ENCODE assay signal across 13 cellular contexts in genomic region chr12:112839386-112839972, GRCh38. TPM values are rescaled to one million over a fixed set of nuclear protein-coding genes. Genes with fewer than 3 reads are reported as not detected.
DNase-seq lines count a peak whose midpoint lies in the region; ATAC-seq and TF ChIP-seq lines count a peak whose summit lies in the region.
"Had no signal": no experiment of that assay in that cellular context is flagged by ENCODE, and none has a peak within 500 bp of the region (broad histone marks: within the 10 kb centered on the region; RNA-seq: fewer than 3 reads in every experiment).

No MANE protein-coding gene starts in this region.

- H3K27ac ChIP-seq in GM23248 (no peak overlapping the region), Panc1 (ENCODE audit: low read length) (no peak overlapping the region), endodermal cell (ENCODE audit: low read depth, low read length) (no peak overlapping the region), upper lobe of right lung (no peak overlapping the region)
- H3K27ac ChIP-seq: colonic mucosa had no signal

- intact Hi-C loops in Panc1 (cut with micrococcal nuclease; ENCODE audit: unreplicated experiment), result no loop called here
- intact Hi-C loops in activated T-helper 2 cell treated with anti-CD3 and anti-CD28 coated beads, Interferon-gamma antibody, Interleukin-2, Interleukin-4, amounts not matched to agents 10 μg/mL and 5 μg/mL and 100 μg/mL, durations not matched to agents 14 hours and 24 hours and 36 hours (cut with micrococcal nuclease), result no loop called here
- intact Hi-C loops in upper lobe of right lung (cut with DNase I), result no loop called here

- peaks cover 71% of the 10 kb centered on the region for H3K27me3 Mint-ChIP-seq in endodermal cell (ENCODE audit: insufficient read depth)
- H3K27me3 Mint-ChIP-seq in activated T-helper 2 cell treated with anti-CD3 and anti-CD28 coated beads, Interferon-gamma antibody, Interleukin-2, Interleukin-4, amounts not matched to agents 10 μg/mL and 5 μg/mL and 100 μg/mL, durations not matched to agents 14 hours and 24 hours and 36 hours (ENCODE audit: low read depth), result peaks cover 12% of the 10 kb centered on the region

- CTCF ChIA-PET in Panc1 (lab: Charles Lee), result no interaction called here

- H3K4me3 Mint-ChIP-seq in endodermal cell, result no peak overlapping the region
- H3K4me3 Mint-ChIP-seq in activated T-helper 2 cell treated with anti-CD3 and anti-CD28 coated beads, Interferon-gamma antibody, Interleukin-2, Interleukin-4, amounts not matched to agents 10 μg/mL and 5 μg/mL and 100 μg/mL, durations not matched to agents 14 hours and 24 hours and 36 hours (ENCODE audit: low read depth), result no peak overlapping the region
- H3K4me3 Mint-ChIP-seq: activated T-cell treated with anti-CD3 and anti-CD28 coated beads, Interleukin-2, amount 50 U/mL, for 72 hours; nephron progenitor cell; stimulated activated effector memory CD8-positive, alpha-beta T cell treated with anti-CD3 and anti-CD28 coated beads, Interleukin-12 subunit alpha, Interleukin-12 subunit beta, amount 100 ng/mL, for 72 hours had no signal

- H3K27me3 ChIP-seq in GM23248 (replicated peaks; ENCODE audit: insufficient read depth) (no peaks in the 10 kb centered on the region), Panc1 (ENCODE audit: control insufficient read depth, insufficient read depth, low read length) (no peaks in the 10 kb centered on the region), endodermal cell (ENCODE audit: control insufficient read depth, insufficient read depth, low read length, poor library complexity, severe bottlenecking) (peaks cover 84% of the 10 kb centered on the region), upper lobe of right lung (peaks cover 25% of the 10 kb centered on the region)
- H3K27me3 ChIP-seq: colonic mucosa had no signal

- H3K36me3 ChIP-seq in GM23248 (ENCODE audit: low read depth) (no peaks in the 10 kb centered on the region), Panc1 (ENCODE audit: control insufficient read depth, insufficient read depth, low read length) (no peaks in the 10 kb centered on the region), endodermal cell (ENCODE audit: control insufficient read depth, insufficient read depth, low read length) (no peaks in the 10 kb centered on the region), upper lobe of right lung (no peaks in the 10 kb centered on the region)
- H3K36me3 ChIP-seq: colonic mucosa had no signal

- H2AFZ ChIP-seq in GM23248, result no peak overlapping the region

- H3K79me2 ChIP-seq in GM23248 (ENCODE audit: insufficient read depth), result no peaks in the 10 kb centered on the region

- no peaks in the 10 kb centered on the region for H3K36me3 Mint-ChIP-seq in endodermal cell (ENCODE audit: low read depth)
- H3K36me3 Mint-ChIP-seq in activated T-helper 2 cell treated with anti-CD3 and anti-CD28 coated beads, Interferon-gamma antibody, Interleukin-2, Interleukin-4, amounts not matched to agents 10 μg/mL and 5 μg/mL and 100 μg/mL, durations not matched to agents 14 hours and 24 hours and 36 hours (ENCODE audit: low read depth), result no peaks in the 10 kb centered on the region
- H3K36me3 Mint-ChIP-seq: stimulated activated effector memory CD8-positive, alpha-beta T cell treated with anti-CD3 and anti-CD28 coated beads, Interleukin-12 subunit alpha, Interleukin-12 subunit beta, amount 100 ng/mL, for 72 hours had no signal

- H3K4me1 ChIP-seq in GM23248 (ENCODE audit: insufficient read depth) (no peaks in the 10 kb centered on the region), Panc1 (ENCODE audit: control insufficient read depth, insufficient read depth, low read length) (no peaks in the 10 kb centered on the region), endodermal cell (ENCODE audit: control insufficient read depth, insufficient read depth, low read length) (peaks cover 15% of the 10 kb centered on the region), upper lobe of right lung (no peaks in the 10 kb centered on the region)
- H3K4me1 ChIP-seq: colonic mucosa had no signal

- 46 to 63% methylated on average over 5 of the region's 5 CpGs for WGBS in GM23248 (ENCODE audit: low coverage in 1 of 2, low lambda C conversion rate in 2 of 2, missing lambda C conversion rate in 2 of 2), 2 experiments
- 83 to 87% methylated on average over 4 to 5 of the region's 5 CpGs for WGBS in endodermal cell (ENCODE audit: insufficient coverage in 1 of 2, insufficient read length in 1 of 2), 2 experiments

- no peaks in the 10 kb centered on the region for H3K9me3 Mint-ChIP-seq in endodermal cell
- H3K9me3 Mint-ChIP-seq in activated T-helper 2 cell treated with anti-CD3 and anti-CD28 coated beads, Interferon-gamma antibody, Interleukin-2, Interleukin-4, amounts not matched to agents 10 μg/mL and 5 μg/mL and 100 μg/mL, durations not matched to agents 14 hours and 24 hours and 36 hours, result no peaks in the 10 kb centered on the region
- H3K9me3 Mint-ChIP-seq: nephron progenitor cell; stimulated activated effector memory CD8-positive, alpha-beta T cell treated with anti-CD3 and anti-CD28 coated beads, Interleukin-12 subunit alpha, Interleukin-12 subunit beta, amount 100 ng/mL, for 72 hours had no signal

- H4K20me1 ChIP-seq in GM23248 (ENCODE audit: insufficient read depth), result no peaks in the 10 kb centered on the region

- no peaks in the 10 kb centered on the region for H3K9me2 ChIP-seq in GM23248 (ENCODE audit: insufficient read depth)

- no peak overlapping the region for H3K4me2 ChIP-seq in GM23248 (ENCODE audit: unreplicated experiment)

- no peaks in the 10 kb centered on the region for H3F3A ChIP-seq in GM23248 (ENCODE audit: insufficient read depth)

- TF ChIP-seq CTCF in Panc1 (IDR thresholded peaks at IDR 0.05) (no peak), endodermal cell (conservative IDR thresholded peaks at IDR 0.05) (no peak), upper lobe of right lung (IDR thresholded peaks at IDR 0.05) (no peak)

- ATAC-seq in Panc1, result peak; percentile 97
- no peak for ATAC-seq in upper lobe of right lung
- ATAC-seq: activated CD4-positive, CD25-positive, alpha-beta regulatory T cell treated with anti-CD3 and anti-CD28 coated beads, Interleukin-2, amount 50 U/mL, for 24 hours; activated T-cell treated with anti-CD3 and anti-CD28 coated beads, Interleukin-2, amount 50 U/mL, for 72 hours; stimulated activated effector memory CD8-positive, alpha-beta T cell treated with anti-CD3 and anti-CD28 coated beads, Interleukin-12 subunit alpha, Interleukin-12 subunit beta, amount 100 ng/mL, for 72 hours had no signal

- H3K4me1 Mint-ChIP-seq in endodermal cell, result peaks cover 53% of the 10 kb centered on the region
- H3K4me1 Mint-ChIP-seq in activated T-helper 2 cell treated with anti-CD3 and anti-CD28 coated beads, Interferon-gamma antibody, Interleukin-2, Interleukin-4, amounts not matched to agents 10 μg/mL and 5 μg/mL and 100 μg/mL, durations not matched to agents 14 hours and 24 hours and 36 hours (ENCODE audit: low read depth), result no peaks in the 10 kb centered on the region
- H3K4me1 Mint-ChIP-seq: nephron progenitor cell; stimulated activated effector memory CD8-positive, alpha-beta T cell treated with anti-CD3 and anti-CD28 coated beads, Interleukin-12 subunit alpha, Interleukin-12 subunit beta, amount 100 ng/mL, for 72 hours had no signal

- in situ Hi-C loops in GM23248 (cut with MboI) (no loop called here), Panc1 (cut with HindIII; ENCODE audit: low pct_unique_long_range_greater_than_20kb, low sequenced_read_pairs) (no loop called here)

- H3K4me3 ChIP-seq in GM23248 (no peak overlapping the region), Panc1 (ENCODE audit: low read depth in 2 of 2, low read length in 2 of 2) (no peak overlapping the region), endodermal cell (ENCODE audit: low read length) (no peak overlapping the region), upper lobe of right lung (no peak overlapping the region)
- H3K4me3 ChIP-seq: colonic mucosa had no signal

- H3K9ac ChIP-seq in GM23248 (no peak overlapping the region), endodermal cell (ENCODE audit: extremely low read depth, low read length, poor library complexity, severe bottlenecking) (no peak overlapping the region)

- peak overlapping the region; percentile 64 for H3K27ac Mint-ChIP-seq in endodermal cell
- no peak overlapping the region for H3K27ac Mint-ChIP-seq in activated T-helper 2 cell treated with anti-CD3 and anti-CD28 coated beads, Interferon-gamma antibody, Interleukin-2, Interleukin-4, amounts not matched to agents 10 μg/mL and 5 μg/mL and 100 μg/mL, durations not matched to agents 14 hours and 24 hours and 36 hours
- H3K27ac Mint-ChIP-seq: activated T-cell treated with anti-CD3 and anti-CD28 coated beads, Interleukin-2, amount 50 U/mL, for 72 hours; nephron progenitor cell; stimulated activated effector memory CD8-positive, alpha-beta T cell treated with anti-CD3 and anti-CD28 coated beads, Interleukin-12 subunit alpha, Interleukin-12 subunit beta, amount 100 ng/mL, for 72 hours had no signal

- no peaks in the 10 kb centered on the region for H3K9me3 ChIP-seq in GM23248 (ENCODE audit: low read depth)
- H3K9me3 ChIP-seq in Panc1 (ENCODE audit: control insufficient read depth, insufficient read depth, low read depth, low read length), result peaks cover 3% of the 10 kb centered on the region; the same call in 1 of the 2 replicates
- no peaks in the 10 kb centered on the region for H3K9me3 ChIP-seq in endodermal cell (ENCODE audit: control insufficient read depth, low read length)
- no peaks in the 10 kb centered on the region for H3K9me3 ChIP-seq in upper lobe of right lung
- H3K9me3 ChIP-seq: colonic mucosa had no signal

- no TSS peak for BruUV-seq in Panc1 (replicated peaks; lab: Mats Ljungman, UMichigan)

- DNase-seq in GM23248 (peak; percentile 41), Panc1 (ENCODE audit: low read depth, low spot score) (peak; percentile 88), endodermal cell (peak; percentile 62), non-pigmented ciliary epithelial cell (ENCODE audit: low read depth) (peak; percentile 69), upper lobe of right lung (no peak), GM19240 (ENCODE audit: insufficient read length, low spot score) (no peak)
- no peak for DNase-seq in activated T-helper 2 cell treated with anti-CD3 and anti-CD28 coated beads, Interferon-gamma antibody, Interleukin-2, Interleukin-4, amounts not matched to agents 10 μg/mL and 5 μg/mL and 100 μg/mL, durations not matched to agents 14 hours and 24 hours and 36 hours (ENCODE audit: low spot score)
- DNase-seq in activated T-cell treated with anti-CD3 and anti-CD28 coated beads, Interleukin-2, amount 50 U/mL, for 1 hour, result no peak
- DNase-seq: activated T-cell treated with anti-CD3 and anti-CD28 coated beads, Interleukin-2, amount 50 U/mL, for 72 hours; colonic mucosa; nephron progenitor cell had no signal

- POLR2A ChIA-PET in Panc1 (lab: Charles Lee), result no interaction called here

RNA-seq across cellular contexts. Expression of gene RPH3A, which starts 47.9 kb away (rescaled TPM):
- total RNA-seq in GM23248 (2014; rRNA removed; shearing (Covaris generic)), result not detected in 2 replicates
- polyA plus RNA-seq in GM23248 (2016; fragmentation: Nextera tagmentation; extraction: Ambion mirVana), result not detected in 2 replicates
- total RNA-seq in Panc1 (2021; ENCODE audit: unreplicated experiment) (not detected), endodermal cell (not detected), upper lobe of right lung (0.75 TPM)
- polyA plus RNA-seq in Panc1 (2012; ENCODE audit: insufficient read length), result not detected
- polyA plus RNA-seq in endodermal cell (2013, experiment 1 of 2), result 0.21 TPM
- polyA plus RNA-seq in endodermal cell (2013, experiment 2 of 2), result 0.83 TPM
- total RNA-seq in activated T-helper 2 cell treated with anti-CD3 and anti-CD28 coated beads, Interferon-gamma antibody, Interleukin-2, Interleukin-4, amounts not matched to agents 10 μg/mL and 5 μg/mL and 100 μg/mL, durations not matched to agents 14 hours and 24 hours and 36 hours, result not detected in 2 replicates
- total RNA-seq: activated T-cell treated with anti-CD3 and anti-CD28 coated beads, Interleukin-2, amount 50 U/mL, for 72 hours had no signal

Comparison
In these comparisons a context has a peak if more than half of its experiments do, and no peak if none do; other contexts are left out.
1. DNase-seq: peak in GM23248 (single experiment), Panc1 (single experiment), endodermal cell (single experiment) and non-pigmented ciliary epithelial cell (single experiment); none in activated T-helper 2 cell treated with anti-CD3 and anti-CD28 coated beads, Interferon-gamma antibody, Interleukin-2, Interleukin-4, amounts not matched to agents 10 μg/mL and 5 μg/mL and 100 μg/mL, durations not matched to agents 14 hours and 24 hours and 36 hours (single experiment), activated T-cell treated with anti-CD3 and anti-CD28 coated beads, Interleukin-2, amount 50 U/mL, for 1 hour (single experiment), upper lobe of right lung (single experiment) and GM19240 (single experiment).